ENCODE assay signal across 8 cellular contexts in genomic region chr6:69796081-69796626, GRCh38. TPM values are rescaled to one million over a fixed set of nuclear protein-coding genes. Genes with fewer than 3 reads are reported as not detected.
DNase-seq lines count a peak whose midpoint lies in the region; ATAC-seq and TF ChIP-seq lines count a peak whose summit lies in the region.

No MANE protein-coding gene starts in this region.

- no peaks in the 10 kb centered on the region for H3K9me3 Mint-ChIP-seq in activated CD4-positive, alpha-beta memory T cell treated with anti-CD3 and anti-CD28 coated beads for 36 hours

- H3K27me3 ChIP-seq in muscle layer of duodenum (ENCODE audit: low read depth, low read length) = no peaks in the 10 kb centered on the region

- peaks cover 53% of the 10 kb centered on the region for H3K4me1 Mint-ChIP-seq in activated CD4-positive, alpha-beta memory T cell treated with anti-CD3 and anti-CD28 coated beads for 36 hours (ENCODE audit: low read depth)

- H3K9me3 ChIP-seq in muscle layer of duodenum (ENCODE audit: control insufficient read depth in 1 of 2, low read length in 2 of 2) = no peaks in the 10 kb centered on the region

- peaks cover 10 to 28% of the 10 kb centered on the region in 2 donors for H3K4me1 ChIP-seq in muscle layer of duodenum (ENCODE audit: control insufficient read depth in 1 of 2, insufficient read depth in 2 of 2, low read length in 2 of 2)

- intact Hi-C loops in activated CD4-positive, alpha-beta memory T cell treated with anti-CD3 and anti-CD28 coated beads for 36 hours (cut with micrococcal nuclease) = loop anchor here (1.0 to 5.0 kb wide), 6 partner anchors 13 to 871 kb away; partner anchors contain the start of genes FAM135A and SMAP1

- CTCF ChIA-PET in activated CD4-positive, alpha-beta memory T cell treated with anti-CD3 and anti-CD28 coated beads for 36 hours (lab: Charles Lee) = interaction anchor here (0.8 to 3.2 kb wide), 10 partner anchors 8 to 72 kb away, joined by 3 to 47 read pairs (median 4); no protein-coding TSS in a partner anchor

- peak overlapping the region; percentile 89 for H3K27ac Mint-ChIP-seq in activated CD4-positive, alpha-beta memory T cell treated with anti-CD3 and anti-CD28 coated beads for 36 hours

- no peak for TF ChIP-seq CTCF in GM12864 (IDR thresholded peaks at IDR 0.05; ENCODE audit: low read depth, low read length, missing control alignments)

- peak; percentile 25 for DNase-seq in A172 (ENCODE audit: low spot score)
- DNase-seq in GM12864 (ENCODE audit: low read depth) = peak; percentile 51
- peak; percentile 85 for DNase-seq in NCI-H2107 treated with DMSO at 0.1 percent for 48 hours (lab: John Stamatoyannopoulos, UW; ENCODE audit: unreplicated experiment)
- DNase-seq in activated CD4-positive, alpha-beta memory T cell treated with anti-CD3 and anti-CD28 coated beads for 36 hours = peak; percentile 54
- DNase-seq in ureter (ENCODE audit: low spot score) = peak; percentile 49

- H3K27me3 Mint-ChIP-seq in activated CD4-positive, alpha-beta memory T cell treated with anti-CD3 and anti-CD28 coated beads for 36 hours = no peaks in the 10 kb centered on the region

- peak overlapping the region; percentile 98 for H3K27ac ChIP-seq in muscle layer of duodenum (ENCODE audit: low read length)

- ATAC-seq in HG02884 (IDR thresholded peaks at IDR 0.05; ENCODE audit: unreplicated experiment) = peak; percentile 30
- ATAC-seq in esophagus mucosa = peak; percentile 74

- POLR2A ChIA-PET in activated CD4-positive, alpha-beta memory T cell treated with anti-CD3 and anti-CD28 coated beads for 36 hours (lab: Charles Lee) = interaction anchor here (0.7 to 3.4 kb wide), 5 partner anchors 10 to 70 kb away, joined by 3 to 12 read pairs (median 4); partner anchors contain the start of gene COL19A1

- H3K36me3 Mint-ChIP-seq in activated CD4-positive, alpha-beta memory T cell treated with anti-CD3 and anti-CD28 coated beads for 36 hours = peaks cover 5% of the 10 kb centered on the region

- H3K4me3 ChIP-seq in GM12864 (ENCODE audit: low read depth, low read length) (peak overlapping the region; percentile 73), muscle layer of duodenum (ENCODE audit: low read depth in 1 of 2, low read length in 2 of 2) (peak overlapping the region; percentile 59 to 94)

- no peaks in the 10 kb centered on the region for H3K36me3 ChIP-seq in muscle layer of duodenum (ENCODE audit: control insufficient read depth in 1 of 2, insufficient read depth in 2 of 2, low read length in 2 of 2)

- peak overlapping the region; percentile 87 for H3K4me3 Mint-ChIP-seq in activated CD4-positive, alpha-beta memory T cell treated with anti-CD3 and anti-CD28 coated beads for 36 hours

RNA-seq across cellular contexts. Expression of gene LMBRD1, which starts 0.7 kb away (rescaled TPM):
- 21.9 and 26.9 TPM in 2 replicates for total RNA-seq in A172 (2014; rRNA removed; shearing (Covaris generic))
- total RNA-seq in activated CD4-positive, alpha-beta memory T cell treated with anti-CD3 and anti-CD28 coated beads for 36 hours = 10 to 100 TPM; 17.4 to 18.2 TPM
- total RNA-seq in esophagus mucosa = 22.0 TPM
- 66.0 TPM for total RNA-seq in ureter

Comparison
In these comparisons a context has a peak if more than half of its experiments do, and no peak if none do; other contexts are left out.
1. Peak in every context shown above with its lines: DNase-seq, ATAC-seq, H3K4me3 ChIP-seq and H3K27ac ChIP-seq.
2. DNase-seq: peak in every context shown above with its lines; median percentile 85 in NCI-H2107 treated with DMSO at 0.1 percent for 48 hours; 54 in activated CD4-positive, alpha-beta memory T cell treated with anti-CD3 and anti-CD28 coated beads for 36 hours; 51 in GM12864; 49 in ureter; 25 in A172.